ENCODE assay signal across 11 cellular contexts in genomic region chr3:64612082-64612860, GRCh38.
DNase-seq lines count a peak whose midpoint lies in the region; ATAC-seq and TF ChIP-seq lines count a peak whose summit lies in the region.
"Had no signal": no experiment of that assay in that cellular context is flagged by ENCODE, and none has a peak within 500 bp of the region (broad histone marks: within the 10 kb centered on the region; RNA-seq: fewer than 3 reads in every experiment).

No MANE protein-coding gene starts in this region.

- no peak for TF ChIP-seq CTCF in cardiac muscle cell (IDR thresholded peaks at IDR 0.05; ENCODE audit: low read depth, low read length)
- TF ChIP-seq CTCF in psoas muscle (IDR thresholded peaks at IDR 0.05), result no peak
- TF ChIP-seq CTCF in GM10266 (IDR thresholded peaks at IDR 0.05; ENCODE audit: control insufficient read depth, insufficient read depth, low read depth, missing control alignments), result no peak

- no peak overlapping the region for H3K4me3 ChIP-seq in BLaER1 treated with 17β-estradiol and CSF1 and Interleukin-3, amounts not matched to agents 10 nM and 100 nM
- no peak overlapping the region for H3K4me3 ChIP-seq in cardiac muscle cell
- H3K4me3 ChIP-seq in psoas muscle, result peak overlapping the region; percentile 52

- no peaks in the 10 kb centered on the region for H4K20me1 ChIP-seq in BLaER1 treated with 17β-estradiol and CSF1 and Interleukin-3, amounts not matched to agents 10 nM and 100 nM

- DNase-seq in RPMI7951 (ENCODE audit: low read depth), result peak; percentile 15
- peak; percentile 85 to 93 for DNase-seq in cardiac muscle cell (ENCODE audit: low read depth in 1 of 2, low spot score in 1 of 2)
- no peak for DNase-seq in psoas muscle
- DNase-seq in NCI-H748 treated with DMSO at 0.1 percent for 48 hours (lab: John Stamatoyannopoulos, UW), result no peak
- DNase-seq in GM10266 (ENCODE audit: extremely low spot score), result no peak
- DNase-seq in GM19238 (ENCODE audit: insufficient read length, low spot score), result no peak
- DNase-seq: erythroblast; NCI-H1105 treated with DMSO at 0.1 percent for 48 hours; stimulated activated CD4-positive, alpha-beta T cell treated with anti-CD3 and anti-CD28 coated beads, Interleukin-4, amount 100 ng/mL, for 4 hours had no signal

- peaks cover 0 to 13% (median 6%) of the 10 kb centered on the region in 11 experiments; a peak in 10 of 22 replicates for H3K9me3 ChIP-seq in BLaER1 treated with 17β-estradiol and CSF1 and Interleukin-3, amounts not matched to agents 10 nM and 100 nM (replicated peaks in 1 of 11)
- no peaks in the 10 kb centered on the region for H3K9me3 ChIP-seq in cardiac muscle cell (ENCODE audit: low read depth)
- no peaks in the 10 kb centered on the region for H3K9me3 ChIP-seq in psoas muscle

- no peak overlapping the region for H3K27ac ChIP-seq in BLaER1 treated with 17β-estradiol and CSF1 and Interleukin-3, amounts not matched to agents 10 nM and 100 nM
- peak overlapping the region; percentile 99 for H3K27ac ChIP-seq in cardiac muscle cell
- H3K27ac ChIP-seq in psoas muscle, result peak overlapping the region; percentile 85

- peak; percentile 93 to 98 (median 97) for ATAC-seq in psoas muscle
- no peak for ATAC-seq in GM21717 (IDR thresholded peaks at IDR 0.05; ENCODE audit: unreplicated experiment)

- H3K36me3 ChIP-seq in BLaER1 treated with 17β-estradiol and CSF1 and Interleukin-3, amounts not matched to agents 10 nM and 100 nM, result no peaks in the 10 kb centered on the region
- H3K36me3 ChIP-seq in cardiac muscle cell (peaks cover 20% of the 10 kb centered on the region), psoas muscle (ENCODE audit: insufficient read depth in 1 of 2, low read depth in 1 of 2) (peaks cover 9 to 17% of the 10 kb centered on the region in 2 donors)

- H3K27me3 ChIP-seq in BLaER1 treated with 17β-estradiol and CSF1 and Interleukin-3, amounts not matched to agents 10 nM and 100 nM, result no peaks in the 10 kb centered on the region
- H3K27me3 ChIP-seq in cardiac muscle cell (no peaks in the 10 kb centered on the region), psoas muscle (ENCODE audit: insufficient read depth in 3 of 3, low read length in 2 of 3) (no peaks in the 10 kb centered on the region)

- no peak overlapping the region for H3K9ac ChIP-seq in BLaER1 treated with 17β-estradiol and CSF1 and Interleukin-3, amounts not matched to agents 10 nM and 100 nM

- H3K4me1 ChIP-seq in BLaER1 treated with 17β-estradiol and CSF1 and Interleukin-3, amounts not matched to agents 10 nM and 100 nM, result peaks cover 12 to 43% (median 32%) of the 10 kb centered on the region in 10 experiments; a peak in 19 of 20 replicates
- H3K4me1 ChIP-seq in cardiac muscle cell (ENCODE audit: low read depth), result peaks cover 38% of the 10 kb centered on the region
- peaks cover 48% of the 10 kb centered on the region for H3K4me1 ChIP-seq in psoas muscle

- WGBS in psoas muscle, 3 donors, result 19 to 31% (median 20%) methylated on average over 4 of the region's 4 CpGs

- intact Hi-C loops in psoas muscle (cut with DNase I), result loop anchor here in 1 of 2 donors (5.0 kb wide), 2 partner anchors 75 to 80 kb away; partner anchors contain the start of gene ADAMTS9

- peak overlapping the region; percentile 13 to 60 (median 39); a peak in 20 of 22 replicates for H3K4me2 ChIP-seq in BLaER1 treated with 17β-estradiol and CSF1 and Interleukin-3, amounts not matched to agents 10 nM and 100 nM

Comparison
In these comparisons a context has a peak if more than half of its experiments do, and no peak if none do; other contexts are left out.
1. H3K27ac ChIP-seq: peak in cardiac muscle cell (single experiment) and psoas muscle (single experiment); none in BLaER1 treated with 17β-estradiol and CSF1 and Interleukin-3, amounts not matched to agents 10 nM and 100 nM (0 of 11).
2. DNase-seq: peak in RPMI7951 (single experiment) and cardiac muscle cell (2 of 2); none in psoas muscle (0 of 2), NCI-H748 treated with DMSO at 0.1 percent for 48 hours (single experiment), GM10266 (single experiment) and GM19238 (single experiment).